ENCODE assay signal across 12 cellular contexts in genomic region chr17:47652570-47652969, GRCh38. TPM values are rescaled to one million over a fixed set of nuclear protein-coding genes. Genes with fewer than 3 reads are reported as not detected.
A peak's percentile ranks its signal among the peaks of the same experiment; 100 is the strongest.
DNase-seq lines count a peak whose midpoint lies in the region; ATAC-seq, FAIRE-seq and TF ChIP-seq lines count a peak whose summit lies in the region.
"Had no signal": no experiment of that assay in that cellular context is flagged by ENCODE, and none has a peak within 500 bp of the region (broad histone marks: within the 10 kb centered on the region; RNA-seq: fewer than 3 reads in every experiment).

No MANE protein-coding gene starts in this region.

- H3K9me3 Mint-ChIP-seq in stimulated activated naive CD8-positive, alpha-beta T cell treated with anti-CD3 and anti-CD28 coated beads, Interleukin-15, Interleukin-2, amounts not matched to agents 100 ng/mL and 50 ng/mL, for 24 hours: no peaks in the 10 kb centered on the region
- no peaks in the 10 kb centered on the region for H3K9me3 Mint-ChIP-seq in activated CD8-positive, alpha-beta T cell treated with anti-CD3 and anti-CD28 coated beads for 36 hours
- H3K9me3 Mint-ChIP-seq in type B pancreatic cell: no peaks in the 10 kb centered on the region
- no peaks in the 10 kb centered on the region for H3K9me3 Mint-ChIP-seq in CD8-positive, alpha-beta T cell
- H3K9me3 Mint-ChIP-seq: naive B cell had no signal

- intact Hi-C loops in activated CD8-positive, alpha-beta T cell treated with anti-CD3 and anti-CD28 coated beads for 36 hours (cut with micrococcal nuclease): no loop called here
- intact Hi-C loops in CD8-positive, alpha-beta T cell (cut with DNase I, micrococcal nuclease): loop anchor here in 1 of 2 experiments (10.0 kb wide), 1 partner anchor 452 kb away; the partner anchor contains the start of genes CBX1 and SNX11

- DNase-seq in stimulated activated naive CD8-positive, alpha-beta T cell treated with anti-CD3 and anti-CD28 coated beads, Interleukin-15, Interleukin-2, amounts not matched to agents 100 U/mL and 50 U/mL, for 24 hours: no peak
- DNase-seq in activated CD8-positive, alpha-beta T cell treated with anti-CD3 and anti-CD28 coated beads for 36 hours: no peak
- DNase-seq in fibroblast of villous mesenchyme (ENCODE audit: low read depth) (peak; percentile 16), type B pancreatic cell (ENCODE audit: extremely low spot score, unreplicated experiment) (no peak), frontal cortex (ENCODE audit: low spot score in 2 of 2) (no peak)
- DNase-seq in CD8-positive, alpha-beta T cell: no peak
- DNase-seq: KBM-7; naive B cell; NCI-H446 treated with DMSO at 0.1 percent for 48 hours; stimulated activated CD4-positive, alpha-beta T cell treated with anti-CD3 and anti-CD28 coated beads, Interleukin-15, amount 100 ng/mL, for 24 hours had no signal

- H3K36me3 Mint-ChIP-seq in stimulated activated naive CD8-positive, alpha-beta T cell treated with anti-CD3 and anti-CD28 coated beads, Interleukin-15, Interleukin-2, amounts not matched to agents 100 ng/mL and 50 ng/mL, for 24 hours (ENCODE audit: low read depth): peaks cover 66% of the 10 kb centered on the region
- peaks cover 65% of the 10 kb centered on the region for H3K36me3 Mint-ChIP-seq in activated CD8-positive, alpha-beta T cell treated with anti-CD3 and anti-CD28 coated beads for 36 hours (ENCODE audit: low read depth)
- H3K36me3 Mint-ChIP-seq in type B pancreatic cell: peaks cover 30% of the 10 kb centered on the region
- H3K36me3 Mint-ChIP-seq in CD8-positive, alpha-beta T cell: peaks cover 66% of the 10 kb centered on the region

- POLR2A ChIA-PET in activated CD8-positive, alpha-beta T cell treated with anti-CD3 and anti-CD28 coated beads for 36 hours (lab: Charles Lee): interaction anchor here (0.8 to 24.4 kb wide), 3 partner anchors 17 to 681 kb away, joined by 3 to 583 read pairs (median 5); no protein-coding TSS in a partner anchor
- POLR2A ChIA-PET in CD8-positive, alpha-beta T cell (lab: Charles Lee): interaction anchor here (1.7 kb wide), 1 partner anchor 51 kb away, joined by 5 read pairs; no protein-coding TSS in a partner anchor

- H3K27me3 ChIP-seq in CD8-positive, alpha-beta T cell (ENCODE audit: insufficient read depth, low read length): no peaks in the 10 kb centered on the region

- H3K27ac Mint-ChIP-seq in stimulated activated naive CD8-positive, alpha-beta T cell treated with anti-CD3 and anti-CD28 coated beads, Interleukin-15, Interleukin-2, amounts not matched to agents 100 ng/mL and 50 ng/mL, for 24 hours: peak overlapping the region; percentile 60
- peak overlapping the region; percentile 77 for H3K27ac Mint-ChIP-seq in activated CD8-positive, alpha-beta T cell treated with anti-CD3 and anti-CD28 coated beads for 36 hours
- H3K27ac Mint-ChIP-seq in type B pancreatic cell: no peak overlapping the region
- no peak overlapping the region for H3K27ac Mint-ChIP-seq in CD8-positive, alpha-beta T cell

- peaks cover 53% of the 10 kb centered on the region for H3K4me1 ChIP-seq in CD8-positive, alpha-beta T cell (ENCODE audit: insufficient read depth, low read length)

- CTCF ChIA-PET in activated CD8-positive, alpha-beta T cell treated with anti-CD3 and anti-CD28 coated beads for 36 hours (lab: Charles Lee): interaction anchor here (0.6 to 8.2 kb wide), 2 partner anchors 11 to 29 kb away, joined by 3 to 92 read pairs; no protein-coding TSS in a partner anchor
- CTCF ChIA-PET in CD8-positive, alpha-beta T cell (lab: Charles Lee): interaction anchor here (6.0 kb wide), 1 partner anchor 11 kb away, joined by 46 read pairs; no protein-coding TSS in a partner anchor

- H3K4me3 Mint-ChIP-seq in stimulated activated naive CD8-positive, alpha-beta T cell treated with anti-CD3 and anti-CD28 coated beads, Interleukin-15, Interleukin-2, amounts not matched to agents 100 ng/mL and 50 ng/mL, for 24 hours: peak overlapping the region; percentile 83
- H3K4me3 Mint-ChIP-seq in activated CD8-positive, alpha-beta T cell treated with anti-CD3 and anti-CD28 coated beads for 36 hours: peak overlapping the region; percentile 94
- H3K4me3 Mint-ChIP-seq in type B pancreatic cell: peak overlapping the region; percentile 58
- H3K4me3 Mint-ChIP-seq in CD8-positive, alpha-beta T cell: no peak overlapping the region

- H3K9me3 ChIP-seq in CD8-positive, alpha-beta T cell (ENCODE audit: low read length): no peaks in the 10 kb centered on the region

- H3K4me1 Mint-ChIP-seq in stimulated activated naive CD8-positive, alpha-beta T cell treated with anti-CD3 and anti-CD28 coated beads, Interleukin-15, Interleukin-2, amounts not matched to agents 100 ng/mL and 50 ng/mL, for 24 hours (ENCODE audit: low read depth): peaks cover 81% of the 10 kb centered on the region
- peaks cover 63% of the 10 kb centered on the region for H3K4me1 Mint-ChIP-seq in activated CD8-positive, alpha-beta T cell treated with anti-CD3 and anti-CD28 coated beads for 36 hours (ENCODE audit: low read depth)
- H3K4me1 Mint-ChIP-seq in type B pancreatic cell (ENCODE audit: unreplicated experiment): peaks cover 33% of the 10 kb centered on the region
- H3K4me1 Mint-ChIP-seq in CD8-positive, alpha-beta T cell (ENCODE audit: low read depth): peaks cover 69% of the 10 kb centered on the region

- TF ChIP-seq CTCF in activated CD8-positive, alpha-beta T cell treated with anti-CD3 and anti-CD28 coated beads for 36 hours (IDR thresholded peaks at IDR 0.05): no peak
- TF ChIP-seq CTCF in fibroblast of villous mesenchyme (IDR thresholded peaks at IDR 0.05; ENCODE audit: insufficient read depth, low read depth, low read length) (no peak), type B pancreatic cell (conservative IDR thresholded peaks at IDR 0.05) (no peak)
- no peak for TF ChIP-seq CTCF in CD8-positive, alpha-beta T cell (IDR thresholded peaks at IDR 0.05)

- no peak overlapping the region for H3K27ac ChIP-seq in CD8-positive, alpha-beta T cell (ENCODE audit: low read depth, low read length)

- no peak for ATAC-seq in stimulated activated naive CD8-positive, alpha-beta T cell treated with anti-CD3 and anti-CD28 coated beads, Interleukin-15, Interleukin-2, amounts not matched to agents 100 U/mL and 50 U/mL, for 24 hours
- no peak for ATAC-seq in activated CD8-positive, alpha-beta T cell treated with anti-CD3 and anti-CD28 coated beads for 36 hours
- no peak for ATAC-seq in CD8-positive, alpha-beta T cell
- ATAC-seq in GM21737 (IDR thresholded peaks at IDR 0.05; ENCODE audit: unreplicated experiment): no peak

- no peak for FAIRE-seq in frontal cortex (lab: Jason Lieb, UNC)

- no peak overlapping the region for H3K4me3 ChIP-seq in fibroblast of villous mesenchyme (ENCODE audit: low read depth, low read length)
- H3K4me3 ChIP-seq in CD8-positive, alpha-beta T cell (ENCODE audit: low read depth, low read length): no peak overlapping the region

- H3K27me3 Mint-ChIP-seq in stimulated activated naive CD8-positive, alpha-beta T cell treated with anti-CD3 and anti-CD28 coated beads, Interleukin-15, Interleukin-2, amounts not matched to agents 100 ng/mL and 50 ng/mL, for 24 hours: no peaks in the 10 kb centered on the region
- H3K27me3 Mint-ChIP-seq in activated CD8-positive, alpha-beta T cell treated with anti-CD3 and anti-CD28 coated beads for 36 hours: no peaks in the 10 kb centered on the region
- no peaks in the 10 kb centered on the region for H3K27me3 Mint-ChIP-seq in type B pancreatic cell
- no peaks in the 10 kb centered on the region for H3K27me3 Mint-ChIP-seq in CD8-positive, alpha-beta T cell (ENCODE audit: low read depth)
- H3K27me3 Mint-ChIP-seq: naive B cell had no signal

- peaks cover 33% of the 10 kb centered on the region for H3K36me3 ChIP-seq in CD8-positive, alpha-beta T cell (ENCODE audit: insufficient read depth, low read length)

RNA-seq across cellular contexts. Expression of gene KPNB1, which starts 2.9 kb away (rescaled TPM):
- 100 to 1,000 TPM; 589 to 605 TPM for total RNA-seq in activated CD8-positive, alpha-beta T cell treated with anti-CD3 and anti-CD28 coated beads for 36 hours
- 325 and 443 TPM in 2 replicates for total RNA-seq in fibroblast of villous mesenchyme
- 300 and 372 TPM in 2 replicates for total RNA-seq in type B pancreatic cell (ENCODE audit: low replicate concordance)
- total RNA-seq in CD8-positive, alpha-beta T cell: 100 to 1,000 TPM; 170 to 173 TPM
- total RNA-seq in frontal cortex: 140 TPM

RNA-seq across cellular contexts. Expression of gene TBKBP1, which starts 41.4 kb away (rescaled TPM):
- 10 to 100 TPM; 12.4 to 13.6 TPM for total RNA-seq in activated CD8-positive, alpha-beta T cell treated with anti-CD3 and anti-CD28 coated beads for 36 hours
- total RNA-seq in fibroblast of villous mesenchyme: 10.0 and 11.2 TPM in 2 replicates
- total RNA-seq in type B pancreatic cell (ENCODE audit: low replicate concordance): 10.5 and 19.7 TPM in 2 replicates
- total RNA-seq in CD8-positive, alpha-beta T cell: 1 to 10 TPM; 5.2 TPM
- 13.9 TPM for total RNA-seq in frontal cortex

Comparison
In these comparisons a context has a peak if more than half of its experiments do, and no peak if none do; other contexts are left out.
1. H3K27ac Mint-ChIP-seq: peak in stimulated activated naive CD8-positive, alpha-beta T cell treated with anti-CD3 and anti-CD28 coated beads, Interleukin-15, Interleukin-2, amounts not matched to agents 100 ng/mL and 50 ng/mL, for 24 hours (single experiment) and activated CD8-positive, alpha-beta T cell treated with anti-CD3 and anti-CD28 coated beads for 36 hours (single experiment); none in type B pancreatic cell (single experiment) and CD8-positive, alpha-beta T cell (single experiment).